13 cellular contexts compared by ENCODE assay signal in the genomic region with DNA sequence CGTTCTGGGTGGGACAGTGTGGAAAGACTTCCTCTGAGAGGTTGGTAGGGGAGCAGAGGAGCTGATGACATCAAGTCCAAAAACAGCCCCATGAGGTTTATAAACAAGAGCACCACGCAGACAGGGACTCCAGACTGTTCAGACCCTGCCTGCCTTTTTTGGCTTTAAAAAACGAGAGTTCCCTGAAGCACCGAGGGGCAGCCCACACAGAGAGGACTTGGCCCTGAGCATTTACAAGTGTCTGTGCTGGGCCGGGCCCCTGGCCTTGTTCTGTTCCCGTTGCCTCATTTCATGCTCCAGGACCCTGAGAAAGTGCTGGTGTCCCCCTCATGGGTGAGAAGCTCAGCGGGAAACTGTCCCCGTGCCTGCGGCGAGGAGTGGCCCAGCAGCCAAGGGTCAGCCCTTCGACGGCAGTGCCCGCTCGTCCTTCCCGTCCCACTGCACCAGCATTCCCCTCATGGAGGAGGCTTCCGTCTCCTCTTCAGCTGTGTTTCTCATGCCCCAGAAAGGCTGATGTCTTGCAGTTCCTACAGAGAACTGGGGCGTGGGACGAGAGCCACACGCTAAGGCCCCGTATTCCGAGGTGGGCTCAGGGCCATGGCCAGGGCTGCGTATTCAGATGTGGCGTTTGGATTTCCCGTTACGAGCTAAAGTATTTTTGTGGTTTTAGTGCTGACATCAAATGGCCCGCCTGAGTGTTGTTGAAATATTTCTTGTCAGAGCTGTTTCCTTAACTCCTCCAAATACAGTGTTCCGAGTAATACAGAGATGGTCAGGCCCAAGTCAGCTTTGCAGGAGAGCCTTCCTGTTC.
DNase-seq lines count a peak whose midpoint lies in the region; ATAC-seq and TF ChIP-seq lines count a peak whose summit lies in the region.
"Had no signal": no experiment of that assay in that cellular context is flagged by ENCODE, and none has a peak within 500 bp of the region (broad histone marks: within the 10 kb centered on the region; RNA-seq: fewer than 3 reads in every experiment).

No MANE protein-coding gene starts in this region.

- H3K36me3 Mint-ChIP-seq in type B pancreatic cell, result peaks cover 18% of the 10 kb centered on the region
- H3K36me3 Mint-ChIP-seq: natural killer cell treated with Interleukin-12 subunit alpha and Interleukin-12 subunit beta and Interleukin-15 and Interleukin-18, amount 100 ng/mL, for 72 hours had no signal

- H3K9me3 Mint-ChIP-seq in type B pancreatic cell, result no peaks in the 10 kb centered on the region
- H3K9me3 Mint-ChIP-seq: central memory CD8-positive, alpha-beta T cell; natural killer cell treated with Interleukin-12 subunit alpha and Interleukin-12 subunit beta and Interleukin-15 and Interleukin-18, amount 100 ng/mL, for 72 hours had no signal

- peaks cover 29% of the 10 kb centered on the region for H3K4me1 Mint-ChIP-seq in type B pancreatic cell (ENCODE audit: unreplicated experiment)

- H3K27ac Mint-ChIP-seq in type B pancreatic cell, result peak overlapping the region; percentile 69
- H3K27ac Mint-ChIP-seq: natural killer cell treated with Interleukin-12 subunit alpha and Interleukin-12 subunit beta and Interleukin-15 and Interleukin-18, amount 100 ng/mL, for 72 hours had no signal

- no peak for TF ChIP-seq CTCF in type B pancreatic cell (conservative IDR thresholded peaks at IDR 0.05)

- DNase-seq in DMS79 (lab: John Stamatoyannopoulos, UW), result peak; percentile 59
- DNase-seq in DMS79 treated with DMSO at 0.1 percent for 48 hours (lab: John Stamatoyannopoulos, UW), result no peak
- peak; percentile 45 for DNase-seq in fibroblast of gingiva (ENCODE audit: low read depth)
- peak; percentile 16 for DNase-seq in myocyte (ENCODE audit: low read depth)
- peak; percentile 49 for DNase-seq in type B pancreatic cell (ENCODE audit: extremely low spot score, unreplicated experiment)
- DNase-seq in HK-2 (ENCODE audit: unreplicated experiment), result no peak
- DNase-seq in NCI-H2081 treated with DMSO at 0.1 percent for 48 hours (lab: John Stamatoyannopoulos, UW), result no peak
- DNase-seq: EL, MM.1S, T-helper 1 cell had no signal

- H3K4me3 Mint-ChIP-seq in type B pancreatic cell, result no peak overlapping the region
- H3K4me3 Mint-ChIP-seq: central memory CD8-positive, alpha-beta T cell; natural killer cell treated with Interleukin-12 subunit alpha and Interleukin-12 subunit beta and Interleukin-15 and Interleukin-18, amount 100 ng/mL, for 72 hours had no signal

- no peak for ATAC-seq in GM18867 (IDR thresholded peaks at IDR 0.05; ENCODE audit: unreplicated experiment)

- no peaks in the 10 kb centered on the region for H3K27me3 Mint-ChIP-seq in type B pancreatic cell
- H3K27me3 Mint-ChIP-seq: central memory CD8-positive, alpha-beta T cell; natural killer cell treated with Interleukin-12 subunit alpha and Interleukin-12 subunit beta and Interleukin-15 and Interleukin-18, amount 100 ng/mL, for 72 hours had no signal

Comparison
In these comparisons a context has a peak if more than half of its experiments do, and no peak if none do; other contexts are left out.
1. DNase-seq: peak in DMS79 (single experiment), fibroblast of gingiva (single experiment), myocyte (single experiment) and type B pancreatic cell (single experiment); none in DMS79 treated with DMSO at 0.1 percent for 48 hours (single experiment), HK-2 (single experiment) and NCI-H2081 treated with DMSO at 0.1 percent for 48 hours (single experiment).